1 cellular context compared by ENCODE assay signal in genomic region chr2:27211943-27212625, GRCh38.
TF ChIP-seq lines count a peak whose summit lies in the region.

TSS of gene ATRAID (plus strand) at chr2:27212041. CDS start at chr2:27212369, 328 bp downstream.
TSS of gene SLC5A6 (minus strand) at chr2:27212268. CDS start at chr2:27207650, 4,618 bp downstream.

TF ChIP-seq in HEK293, 187 proteins besides CTCF, POLR2A, EP300 and RAD21 (continued from another document and continues in another):
- TF ChIP-seq ZNF423 (tag by site-specific recombination; IDR thresholded peaks at IDR 0.05): no peak
- no peak for TF ChIP-seq SCRT1 (tag by site-specific recombination; IDR thresholded peaks at IDR 0.05; ENCODE audit: borderline replicate concordance)
- TF ChIP-seq ZSCAN23 (tag by site-specific recombination; IDR thresholded peaks at IDR 0.05): no peak
- TF ChIP-seq ZNF416 (tag by site-specific recombination; IDR thresholded peaks at IDR 0.05): no peak
- TF ChIP-seq TCF7L2 (IDR thresholded peaks at IDR 0.05; ENCODE audit: borderline replicate concordance, low read depth, low read length): no peak
- TF ChIP-seq ZNF184 (tag by site-specific recombination; IDR thresholded peaks at IDR 0.05): no peak
- TF ChIP-seq ZFP41 (tag by site-specific recombination; IDR thresholded peaks at IDR 0.05; ENCODE audit: borderline replicate concordance): no peak
- no peak for TF ChIP-seq ZFHX2 (tag by site-specific recombination; conservative IDR thresholded peaks at IDR 0.05)
- TF ChIP-seq ZNF19 (tag by site-specific recombination; IDR thresholded peaks at IDR 0.05; ENCODE audit: low read depth): no peak
- TF ChIP-seq ZNF48 (tag by site-specific recombination; IDR thresholded peaks at IDR 0.05): no peak
- TF ChIP-seq ZNF169 (tag by site-specific recombination; IDR thresholded peaks at IDR 0.05): no peak
- TF ChIP-seq ZSCAN16 (tag by site-specific recombination; IDR thresholded peaks at IDR 0.05): no peak
- no peak; the same call in 1 of the 2 replicates for TF ChIP-seq REST (tag by site-specific recombination; IDR thresholded peaks at IDR 0.05)
- no peak for TF ChIP-seq PRDM4 (tag by site-specific recombination; IDR thresholded peaks at IDR 0.05)
- TF ChIP-seq ZNF280D (tag by site-specific recombination; IDR thresholded peaks at IDR 0.05): no peak
- TF ChIP-seq ZNF148 (tag by site-specific recombination; IDR thresholded peaks at IDR 0.05; ENCODE audit: borderline replicate concordance): no peak
- no peak for TF ChIP-seq ZNF211 (tag by site-specific recombination; IDR thresholded peaks at IDR 0.05; ENCODE audit: low read depth)
- TF ChIP-seq PBX3 (CRISPR knock-in tag; IDR thresholded peaks at IDR 0.05): no peak
- no peak for TF ChIP-seq TSHZ1 (tag by site-specific recombination; IDR thresholded peaks at IDR 0.05; ENCODE audit: borderline replicate concordance)
- TF ChIP-seq ZNF645 (tag by site-specific recombination; IDR thresholded peaks at IDR 0.05): no peak
- no peak for TF ChIP-seq MEIS1 (CRISPR knock-in tag; IDR thresholded peaks at IDR 0.05; ENCODE audit: borderline replicate concordance)
- no peak for TF ChIP-seq ZNF768 (tag by site-specific recombination; IDR thresholded peaks at IDR 0.05)
- TF ChIP-seq ZSCAN5A (tag by site-specific recombination; IDR thresholded peaks at IDR 0.05): peak; percentile 78
- no peak for TF ChIP-seq MZF1 (tag by site-specific recombination; IDR thresholded peaks at IDR 0.05; ENCODE audit: borderline replicate concordance)
- TF ChIP-seq ZNF544 (tag by site-specific recombination; IDR thresholded peaks at IDR 0.05): no peak
- TF ChIP-seq ZBTB7A (tag by site-specific recombination; IDR thresholded peaks at IDR 0.05; ENCODE audit: low read depth): 0 out of 2 replicates have a peak, but pooled peaks have one; percentile 16
- no peak for TF ChIP-seq ZNF596 (tag by site-specific recombination; IDR thresholded peaks at IDR 0.05)
- no peak for TF ChIP-seq ZNF114 (tag by site-specific recombination; IDR thresholded peaks at IDR 0.05)
- peak; percentile 84; the same call in 1 of the 2 replicates for TF ChIP-seq ZNF561 (tag by site-specific recombination; IDR thresholded peaks at IDR 0.05; ENCODE audit: borderline replicate concordance)
- TF ChIP-seq ZNF202 (tag by site-specific recombination; IDR thresholded peaks at IDR 0.05; ENCODE audit: borderline replicate concordance): no peak
- TF ChIP-seq ZBTB10 (tag by site-specific recombination; IDR thresholded peaks at IDR 0.05): no peak
- TF ChIP-seq ZNF391 (tag by site-specific recombination; IDR thresholded peaks at IDR 0.05; ENCODE audit: borderline replicate concordance, low read depth): no peak
- TF ChIP-seq ZNF248 (tag by site-specific recombination; IDR thresholded peaks at IDR 0.05): no peak
- TF ChIP-seq SCRT2 (tag by site-specific recombination; IDR thresholded peaks at IDR 0.05): no peak
- peak; percentile 78 for TF ChIP-seq ZBTB8A (tag by site-specific recombination; IDR thresholded peaks at IDR 0.05)
- TF ChIP-seq ZNF514 (tag by site-specific recombination; IDR thresholded peaks at IDR 0.05): no peak
